Comparison of ENCODE assay signal across 1 cellular context in the genomic region with DNA sequence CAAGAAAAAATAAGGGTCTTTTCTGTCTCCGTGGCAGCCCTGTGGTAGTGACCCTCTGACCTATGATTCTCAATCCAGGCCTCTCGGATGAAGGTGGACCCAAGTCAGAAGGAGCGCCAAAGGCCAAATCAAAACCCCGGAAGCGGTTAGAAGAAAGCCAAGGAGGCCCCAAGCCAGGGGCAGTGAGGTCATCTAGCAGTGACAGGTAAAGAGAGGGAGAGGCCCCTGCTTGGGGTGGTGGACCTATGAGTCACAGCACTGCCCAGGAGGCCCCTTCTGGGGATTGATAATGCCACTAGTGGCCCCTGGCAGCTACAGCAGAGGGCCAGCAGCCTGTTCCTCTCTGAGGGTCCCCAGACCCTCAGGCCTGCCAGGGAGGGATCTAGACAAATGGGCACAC.
TF ChIP-seq lines count a peak whose summit lies in the region.

No MANE protein-coding gene starts in this region.

TF ChIP-seq in HepG2, 621 proteins besides CTCF, POLR2A, EP300 and RAD21 (continued from another document and continues in another):
- TF ChIP-seq, protein P1, sequence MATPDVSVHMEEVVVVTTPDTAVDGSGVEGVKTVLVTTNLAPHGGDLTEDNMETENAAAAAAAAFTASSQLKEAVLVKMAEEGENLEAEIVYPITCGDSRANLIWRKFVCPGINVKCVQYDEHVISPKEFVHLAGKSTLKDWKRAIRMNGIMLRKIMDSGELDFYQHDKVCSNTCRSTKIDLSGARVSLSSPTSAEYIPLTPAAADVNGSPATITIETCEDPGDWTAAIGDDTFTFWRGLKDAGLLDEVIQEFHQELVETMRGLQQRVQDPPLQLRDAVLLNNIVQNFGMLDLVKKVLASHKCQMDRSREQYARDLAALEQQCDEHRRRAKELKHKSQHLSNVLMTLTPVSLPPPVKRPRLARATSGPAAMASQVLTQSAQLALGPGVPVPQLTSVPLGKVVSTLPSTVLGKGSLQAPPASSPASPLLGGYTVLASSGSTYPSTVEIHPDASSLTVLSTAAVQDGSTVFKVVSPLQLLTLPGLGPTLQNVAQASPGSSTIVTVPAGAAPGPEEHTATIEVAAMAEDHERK (CRISPR knock-in tag; IDR thresholded peaks at IDR 0.05; ENCODE audit: low read depth) = no peak
- TF ChIP-seq NCOA1 (CRISPR knock-in tag; IDR thresholded peaks at IDR 0.05) (no peak), MATR3 (CRISPR knock-in tag; IDR thresholded peaks at IDR 0.05) (no peak), HDAC2 (CRISPR knock-in tag; IDR thresholded peaks at IDR 0.05) (peak; percentile 88), ATF7 (IDR thresholded peaks at IDR 0.05) (peak; percentile 76), ATF7 (CRISPR knock-in tag; IDR thresholded peaks at IDR 0.05) (peak; percentile 97), ZNF652 (CRISPR knock-in tag; IDR thresholded peaks at IDR 0.05; ENCODE audit: borderline replicate concordance, low read depth) (peak; percentile 11; the same call in 1 of the 2 replicates), TSC22D2 (CRISPR knock-in tag; IDR thresholded peaks at IDR 0.05; ENCODE audit: borderline replicate concordance) (0 out of 2 replicates have a peak, but pooled peaks have one; percentile 40), SIX4 (CRISPR knock-in tag; IDR thresholded peaks at IDR 0.05) (no peak), CAMTA2 (CRISPR knock-in tag; IDR thresholded peaks at IDR 0.05; ENCODE audit: borderline replicate concordance) (no peak), CCDC6 (CRISPR knock-in tag; IDR thresholded peaks at IDR 0.05) (no peak), ZNF790 (CRISPR knock-in tag; IDR thresholded peaks at IDR 0.05; ENCODE audit: borderline replicate concordance) (no peak), TBX2 (CRISPR knock-in tag; IDR thresholded peaks at IDR 0.05; ENCODE audit: borderline replicate concordance) (peak; percentile 87), ZNF460 (CRISPR knock-in tag; IDR thresholded peaks at IDR 0.05; ENCODE audit: borderline replicate concordance) (peak; percentile 47; the same call in 1 of the 2 replicates), THYN1 (CRISPR knock-in tag; IDR thresholded peaks at IDR 0.05; ENCODE audit: borderline replicate concordance, low read depth) (no peak), FOXP4 (CRISPR knock-in tag; IDR thresholded peaks at IDR 0.05) (peak; percentile 71; the same call in 1 of the 2 replicates), RARG (CRISPR knock-in tag; IDR thresholded peaks at IDR 0.05; ENCODE audit: low read depth) (no peak), RFXAP (CRISPR knock-in tag; IDR thresholded peaks at IDR 0.05; ENCODE audit: borderline replicate concordance) (0 out of 2 replicates have a peak, but pooled peaks have one; percentile 38), ZBTB7A (CRISPR knock-in tag; IDR thresholded peaks at IDR 0.05) (peak; percentile 65; the same call in 1 of the 2 replicates), ETV5 (CRISPR knock-in tag; IDR thresholded peaks at IDR 0.05; ENCODE audit: borderline replicate concordance) (peak; percentile 99), KAT8 (CRISPR knock-in tag; IDR thresholded peaks at IDR 0.05) (peak; percentile 87), ZNF660 (CRISPR knock-in tag; IDR thresholded peaks at IDR 0.05; ENCODE audit: borderline replicate concordance, low read depth) (no peak), THAP11 (CRISPR knock-in tag; IDR thresholded peaks at IDR 0.05) (peak; percentile 86), ZFP36L1 (CRISPR knock-in tag; IDR thresholded peaks at IDR 0.05) (no peak; the same call in 1 of the 2 replicates), PCBP2 (optimal IDR thresholded peaks at IDR 0.05; ENCODE audit: low read depth, low read length, poor library complexity, severe bottlenecking) (no peak), KLF12 (CRISPR knock-in tag; IDR thresholded peaks at IDR 0.05; ENCODE audit: borderline replicate concordance) (no peak), FOSL2 (CRISPR knock-in tag; IDR thresholded peaks at IDR 0.05) (peak; percentile 100), MIER3 (CRISPR knock-in tag; IDR thresholded peaks at IDR 0.05; ENCODE audit: borderline replicate concordance) (peak; percentile 74; the same call in 1 of the 2 replicates), ZFY (CRISPR knock-in tag; IDR thresholded peaks at IDR 0.05) (peak; percentile 48), ZXDC (CRISPR knock-in tag; IDR thresholded peaks at IDR 0.05) (no peak), ZUFSP (CRISPR knock-in tag; IDR thresholded peaks at IDR 0.05; ENCODE audit: borderline replicate concordance) (no peak), NFE2L1 (CRISPR knock-in tag; IDR thresholded peaks at IDR 0.05; ENCODE audit: borderline replicate concordance) (no peak), HOXA3 (CRISPR knock-in tag; IDR thresholded peaks at IDR 0.05) (peak; percentile 75; the same call in 1 of the 2 replicates), MEF2D (CRISPR knock-in tag; IDR thresholded peaks at IDR 0.05) (peak; percentile 67; the same call in 1 of the 2 replicates), ZKSCAN8 (CRISPR knock-in tag; IDR thresholded peaks at IDR 0.05; ENCODE audit: borderline replicate concordance) (peak; percentile 64; the same call in 1 of the 2 replicates), KLF11 (CRISPR knock-in tag; IDR thresholded peaks at IDR 0.05) (no peak), PREB (CRISPR knock-in tag; IDR thresholded peaks at IDR 0.05) (no peak), ZNF670 (CRISPR knock-in tag; IDR thresholded peaks at IDR 0.05; ENCODE audit: borderline replicate concordance) (peak; percentile 71; the same call in 1 of the 2 replicates), ZNF343 (CRISPR knock-in tag; IDR thresholded peaks at IDR 0.05) (no peak), AGO1 (IDR thresholded peaks at IDR 0.05; ENCODE audit: low read depth, low read length, poor library complexity, severe bottlenecking) (no peak), HOXA5 (CRISPR knock-in tag; IDR thresholded peaks at IDR 0.05) (peak; percentile 23; the same call in 1 of the 2 replicates), ZNF713 (CRISPR knock-in tag; IDR thresholded peaks at IDR 0.05) (0 out of 2 replicates have a peak, but pooled peaks have one; percentile 68), ZBED4 (CRISPR knock-in tag; IDR thresholded peaks at IDR 0.05; ENCODE audit: borderline replicate concordance) (peak; percentile 67; the same call in 1 of the 2 replicates), ZFX (CRISPR knock-in tag; IDR thresholded peaks at IDR 0.05; ENCODE audit: low read depth) (peak; percentile 58; the same call in 1 of the 2 replicates), FOXP1 (IDR thresholded peaks at IDR 0.05) (no peak), FOXP1 (CRISPR knock-in tag; IDR thresholded peaks at IDR 0.05) (peak; percentile 71), RCOR2 (CRISPR knock-in tag; IDR thresholded peaks at IDR 0.05) (peak; percentile 79), EED (CRISPR knock-in tag; IDR thresholded peaks at IDR 0.05) (no peak), ADNP (CRISPR knock-in tag; IDR thresholded peaks at IDR 0.05) (no peak), MTA1 (CRISPR knock-in tag; IDR thresholded peaks at IDR 0.05; ENCODE audit: borderline replicate concordance) (0 out of 2 replicates have a peak, but pooled peaks have one; percentile 52), ZNF383 (CRISPR knock-in tag; IDR thresholded peaks at IDR 0.05; ENCODE audit: borderline replicate concordance) (no peak), ZNF18 (CRISPR knock-in tag; IDR thresholded peaks at IDR 0.05; ENCODE audit: insufficient replicate concordance) (no peak)
- TF ChIP-seq, protein P2, sequence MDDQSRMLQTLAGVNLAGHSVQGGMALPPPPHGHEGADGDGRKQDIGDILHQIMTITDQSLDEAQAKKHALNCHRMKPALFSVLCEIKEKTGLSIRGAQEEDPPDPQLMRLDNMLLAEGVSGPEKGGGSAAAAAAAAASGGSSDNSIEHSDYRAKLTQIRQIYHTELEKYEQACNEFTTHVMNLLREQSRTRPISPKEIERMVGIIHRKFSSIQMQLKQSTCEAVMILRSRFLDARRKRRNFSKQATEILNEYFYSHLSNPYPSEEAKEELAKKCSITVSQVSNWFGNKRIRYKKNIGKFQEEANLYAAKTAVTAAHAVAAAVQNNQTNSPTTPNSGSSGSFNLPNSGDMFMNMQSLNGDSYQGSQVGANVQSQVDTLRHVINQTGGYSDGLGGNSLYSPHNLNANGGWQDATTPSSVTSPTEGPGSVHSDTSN (CRISPR knock-in tag; IDR thresholded peaks at IDR 0.05; ENCODE audit: borderline replicate concordance) = no peak
